9 cellular contexts compared by ENCODE assay signal in the genomic region with DNA sequence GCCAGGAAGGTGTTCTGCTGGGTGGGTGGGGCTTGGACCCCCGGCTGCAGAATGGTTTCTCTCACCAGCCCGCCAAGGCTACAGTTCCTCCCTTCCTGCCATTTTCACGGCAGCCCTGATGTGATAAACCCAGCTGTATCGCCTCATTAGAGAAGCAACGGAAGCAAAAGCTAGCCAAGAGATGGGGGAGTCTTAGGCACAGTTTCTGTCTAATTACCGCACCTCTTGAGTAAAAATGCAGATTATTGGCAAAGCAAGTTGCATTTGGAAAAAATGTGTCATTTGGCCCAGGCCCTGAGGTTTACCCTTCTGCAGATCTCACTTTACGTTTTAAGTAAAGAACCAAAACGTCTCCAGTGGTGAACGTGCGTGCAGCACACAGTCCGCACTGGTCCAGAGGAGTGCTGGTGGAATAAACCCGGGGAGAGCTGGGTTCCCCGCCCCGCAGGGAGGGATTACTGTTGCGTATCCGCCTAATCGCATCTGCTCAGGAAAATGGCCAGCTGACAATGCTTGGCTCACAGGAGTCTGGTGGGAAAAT.
DNase-seq lines count a peak whose midpoint lies in the region; ATAC-seq and TF ChIP-seq lines count a peak whose summit lies in the region.
"Had no signal": no experiment of that assay in that cellular context is flagged by ENCODE, and none has a peak within 500 bp of the region (broad histone marks: within the 10 kb centered on the region; RNA-seq: fewer than 3 reads in every experiment).

No MANE protein-coding gene starts in this region.

- ATAC-seq in activated CD8-positive, alpha-beta T cell treated with anti-CD3 and anti-CD28 coated beads for 36 hours, result peak; percentile 81
- ATAC-seq in activated CD8-positive, alpha-beta T cell treated with anti-CD3 and anti-CD28 coated beads, Interleukin-2, amount 10 ng/mL, durations not matched to agents 7 days and 5 days, result no peak
- peak; percentile 79 for ATAC-seq in left lung
- ATAC-seq in GM18519 (IDR thresholded peaks at IDR 0.05; ENCODE audit: low FRiP score, unreplicated experiment), result no peak

- intact Hi-C loops in activated CD8-positive, alpha-beta T cell treated with anti-CD3 and anti-CD28 coated beads for 36 hours (cut with micrococcal nuclease), result no loop called here
- intact Hi-C loops in left lung (cut with DNase I), result no loop called here
- intact Hi-C loops in testis (cut with DNase I; ENCODE audit: low total_unique reads), result no loop called here

- peaks cover 29% of the 10 kb centered on the region for H3K4me1 Mint-ChIP-seq in activated CD8-positive, alpha-beta T cell treated with anti-CD3 and anti-CD28 coated beads for 36 hours (ENCODE audit: low read depth)
- H3K4me1 Mint-ChIP-seq in activated CD8-positive, alpha-beta T cell treated with anti-CD3 and anti-CD28 coated beads, Interleukin-2, amount 10 ng/mL, durations not matched to agents 7 days and 5 days (ENCODE audit: low read depth), result no peaks in the 10 kb centered on the region

- H3K4me1 ChIP-seq in left lung (peaks cover 0 to 7% of the 10 kb centered on the region in 2 donors), testis (peaks cover 5% of the 10 kb centered on the region)

- peak; percentile 40 for DNase-seq in activated CD8-positive, alpha-beta T cell treated with anti-CD3 and anti-CD28 coated beads for 36 hours
- DNase-seq in activated CD8-positive, alpha-beta T cell treated with anti-CD3 and anti-CD28 coated beads, Interleukin-2, amount 10 ng/mL, durations not matched to agents 7 days and 5 days, result no peak
- DNase-seq in astrocyte of the hippocampus (ENCODE audit: low read depth, low spot score), result peak; percentile 48
- peak in 1 of 2 donors; percentile 52 for DNase-seq in left lung
- peak; percentile 87 for DNase-seq in testis
- no peak for DNase-seq in NCI-H1417 (lab: John Stamatoyannopoulos, UW)
- no peak for DNase-seq in amniotic stem cell (lab: John Stamatoyannopoulos, UW)

- H3K9me3 ChIP-seq in left lung (no peaks in the 10 kb centered on the region), testis (no peaks in the 10 kb centered on the region)

- no peaks in the 10 kb centered on the region for H3K27me3 Mint-ChIP-seq in activated CD8-positive, alpha-beta T cell treated with anti-CD3 and anti-CD28 coated beads for 36 hours
- H3K27me3 Mint-ChIP-seq in activated CD8-positive, alpha-beta T cell treated with anti-CD3 and anti-CD28 coated beads, Interleukin-2, amount 10 ng/mL, durations not matched to agents 7 days and 5 days (ENCODE audit: low read depth), result no peaks in the 10 kb centered on the region
- H3K27me3 Mint-ChIP-seq: activated naive CD8-positive, alpha-beta T cell had no signal

- H3K27me3 ChIP-seq in left lung, result no peaks in the 10 kb centered on the region
- H3K27me3 ChIP-seq in testis, result no peaks in the 10 kb centered on the region

- no peak for TF ChIP-seq CTCF in activated CD8-positive, alpha-beta T cell treated with anti-CD3 and anti-CD28 coated beads for 36 hours (IDR thresholded peaks at IDR 0.05)
- TF ChIP-seq CTCF in left lung (IDR thresholded peaks at IDR 0.05), result no peak
- TF ChIP-seq CTCF in testis (IDR thresholded peaks at IDR 0.05), result no peak

- no peak for TF ChIP-seq POLR2A in testis (IDR thresholded peaks at IDR 0.05)

- H3K27ac Mint-ChIP-seq in activated CD8-positive, alpha-beta T cell treated with anti-CD3 and anti-CD28 coated beads for 36 hours, result peak overlapping the region; percentile 37
- H3K27ac Mint-ChIP-seq in activated CD8-positive, alpha-beta T cell treated with anti-CD3 and anti-CD28 coated beads, Interleukin-2, amount 10 ng/mL, durations not matched to agents 7 days and 5 days, result no peak overlapping the region
- H3K27ac Mint-ChIP-seq: activated naive CD8-positive, alpha-beta T cell had no signal

- no peak overlapping the region for H3K4me3 Mint-ChIP-seq in activated CD8-positive, alpha-beta T cell treated with anti-CD3 and anti-CD28 coated beads for 36 hours
- no peak overlapping the region for H3K4me3 Mint-ChIP-seq in activated CD8-positive, alpha-beta T cell treated with anti-CD3 and anti-CD28 coated beads, Interleukin-2, amount 10 ng/mL, durations not matched to agents 7 days and 5 days
- H3K4me3 Mint-ChIP-seq: activated naive CD8-positive, alpha-beta T cell had no signal

- H3K36me3 Mint-ChIP-seq in activated CD8-positive, alpha-beta T cell treated with anti-CD3 and anti-CD28 coated beads for 36 hours (ENCODE audit: low read depth), result peaks cover 26% of the 10 kb centered on the region
- peaks cover 14% of the 10 kb centered on the region for H3K36me3 Mint-ChIP-seq in activated CD8-positive, alpha-beta T cell treated with anti-CD3 and anti-CD28 coated beads, Interleukin-2, amount 10 ng/mL, durations not matched to agents 7 days and 5 days (ENCODE audit: low read depth)

- H3K36me3 ChIP-seq in left lung (peaks cover 0 to 19% of the 10 kb centered on the region in 2 donors), testis (ENCODE audit: low read depth, missing control alignments) (no peaks in the 10 kb centered on the region)

- H3K27ac ChIP-seq in left lung (peak overlapping the region in 1 of 2 donors; percentile 21), testis (peak overlapping the region; percentile 47 to 51)

- no peaks in the 10 kb centered on the region for H3K9me3 Mint-ChIP-seq in activated CD8-positive, alpha-beta T cell treated with anti-CD3 and anti-CD28 coated beads for 36 hours
- no peaks in the 10 kb centered on the region for H3K9me3 Mint-ChIP-seq in activated CD8-positive, alpha-beta T cell treated with anti-CD3 and anti-CD28 coated beads, Interleukin-2, amount 10 ng/mL, durations not matched to agents 7 days and 5 days (ENCODE audit: insufficient read depth)

- POLR2A ChIA-PET in activated CD8-positive, alpha-beta T cell treated with anti-CD3 and anti-CD28 coated beads for 36 hours (lab: Charles Lee), result interaction anchor here (1.3 kb wide), 1 partner anchor 22 kb away, joined by 4 read pairs; no protein-coding TSS in a partner anchor
- POLR2A ChIA-PET in activated CD8-positive, alpha-beta T cell treated with anti-CD3 and anti-CD28 coated beads, Interleukin-2, amount 10 ng/mL, durations not matched to agents 7 days and 5 days (lab: Charles Lee), result no interaction called here

- H3K4me3 ChIP-seq in left lung (no peak overlapping the region), testis (no peak overlapping the region)

- CTCF ChIA-PET in activated CD8-positive, alpha-beta T cell treated with anti-CD3 and anti-CD28 coated beads for 36 hours (lab: Charles Lee), result interaction anchor here (1.1 to 3.2 kb wide), 2 partner anchors 10 to 67 kb away, joined by 3 to 15 read pairs; no protein-coding TSS in a partner anchor
- CTCF ChIA-PET in activated CD8-positive, alpha-beta T cell treated with anti-CD3 and anti-CD28 coated beads, Interleukin-2, amount 10 ng/mL, durations not matched to agents 7 days and 5 days (lab: Charles Lee), result interaction anchor here (1.9 kb wide), 1 partner anchor 10 kb away, joined by 12 read pairs; no protein-coding TSS in a partner anchor

- WGBS in testis, 2 donors, result 36 to 38% methylated on average over 17 of the region's 17 CpGs

Comparison
In these comparisons a context has a peak if more than half of its experiments do, and no peak if none do; other contexts are left out.
1. ATAC-seq: peak in activated CD8-positive, alpha-beta T cell treated with anti-CD3 and anti-CD28 coated beads for 36 hours (single experiment) and left lung (single experiment); none in activated CD8-positive, alpha-beta T cell treated with anti-CD3 and anti-CD28 coated beads, Interleukin-2, amount 10 ng/mL, durations not matched to agents 7 days and 5 days (single experiment) and GM18519 (single experiment).
2. DNase-seq: peak in activated CD8-positive, alpha-beta T cell treated with anti-CD3 and anti-CD28 coated beads for 36 hours (single experiment), astrocyte of the hippocampus (single experiment) and testis (single experiment); none in activated CD8-positive, alpha-beta T cell treated with anti-CD3 and anti-CD28 coated beads, Interleukin-2, amount 10 ng/mL, durations not matched to agents 7 days and 5 days (single experiment), NCI-H1417 (0 of 3) and amniotic stem cell (single experiment).